Comparison of ENCODE assay signal across 1 cellular context in genomic region chr20:45934587-45935415, GRCh38.
TF ChIP-seq lines count a peak whose summit lies in the region.

TSS of gene PCIF1 (plus strand) at chr20:45934683. CDS start at chr20:45939000, 4,317 bp downstream.

TF ChIP-seq in GM12878, 131 proteins besides CTCF, POLR2A, EP300 and RAD21 (continued from another document and continues in another):
- TF ChIP-seq ZBTB33 (IDR thresholded peaks at IDR 0.05): no peak
- TF ChIP-seq BCLAF1 (IDR thresholded peaks at IDR 0.05): no peak
- peak; percentile 26; the same call in 1 of the 2 replicates for TF ChIP-seq HDGF (IDR thresholded peaks at IDR 0.05)
- peak; percentile 17 for TF ChIP-seq SMAD1 (IDR thresholded peaks at IDR 0.05; ENCODE audit: low read depth, partially characterized antibody)
- TF ChIP-seq CHD2 (IDR thresholded peaks at IDR 0.05; ENCODE audit: borderline replicate concordance, low read depth, low read length): peak; percentile 81
- TF ChIP-seq CEBPB (IDR thresholded peaks at IDR 0.05; ENCODE audit: borderline replicate concordance in 1 of 2, low read depth in 2 of 2, low read length in 2 of 2): no peak
- TF ChIP-seq TAF1 (IDR thresholded peaks at IDR 0.05; ENCODE audit: borderline replicate concordance, low read depth, low read length): peak; percentile 98
- no peak for TF ChIP-seq ZNF384 (IDR thresholded peaks at IDR 0.05; ENCODE audit: borderline replicate concordance, low read depth, low read length)
- TF ChIP-seq MAX (IDR thresholded peaks at IDR 0.05; ENCODE audit: low read depth, low read length): peak; percentile 40; the same call in 1 of the 2 replicates
- TF ChIP-seq NRF1 (conservative IDR thresholded peaks at IDR 0.05; ENCODE audit: low read depth, low read length): peak; percentile 87
- TF ChIP-seq SIN3A (IDR thresholded peaks at IDR 0.05; ENCODE audit: low read depth, low read length): 0 out of 2 replicates have a peak, but pooled peaks have one; percentile 41
- TF ChIP-seq NR2F1 (conservative IDR thresholded peaks at IDR 0.05): peak; percentile 33; the same call in 1 of the 2 replicates
- TF ChIP-seq IRF5 (IDR thresholded peaks at IDR 0.05; ENCODE audit: borderline replicate concordance): no peak
- TF ChIP-seq MYC (IDR thresholded peaks at IDR 0.05; ENCODE audit: insufficient read depth, insufficient read length, insufficient replicate concordance, low read length, severe bottlenecking): no peak
- TF ChIP-seq ZNF274 (IDR thresholded peaks at IDR 0.05; ENCODE audit: insufficient read depth, insufficient read length): no peak
- no peak for TF ChIP-seq FOS (IDR thresholded peaks at IDR 0.05; ENCODE audit: borderline replicate concordance, extremely low read depth, insufficient read length)
- TF ChIP-seq CBX3 (IDR thresholded peaks at IDR 0.05; ENCODE audit: borderline replicate concordance, low read depth): no peak
- peak; percentile 79 for TF ChIP-seq USF2 (IDR thresholded peaks at IDR 0.05; ENCODE audit: borderline replicate concordance, low read depth, low read length)
- peak in 1 of 2 experiments; percentile 36; a peak in 1 of 4 replicates for TF ChIP-seq BHLHE40 (IDR thresholded peaks at IDR 0.05; ENCODE audit: borderline replicate concordance in 1 of 2, low read depth in 2 of 2, low read length in 1 of 2)
- no peak for TF ChIP-seq PBX3 (IDR thresholded peaks at IDR 0.05; ENCODE audit: insufficient replicate concordance, low read depth, low read length)
- TF ChIP-seq IRF4 (IDR thresholded peaks at IDR 0.05; ENCODE audit: low read depth, low read length): no peak
- no peak for TF ChIP-seq CHD4 (IDR thresholded peaks at IDR 0.05)
- TF ChIP-seq ZBTB11 (CRISPR knock-in tag; IDR thresholded peaks at IDR 0.05): no peak
- TF ChIP-seq RB1 (IDR thresholded peaks at IDR 0.05; ENCODE audit: borderline replicate concordance): peak; percentile 70
- peak; percentile 52; the same call in 1 of the 2 replicates for TF ChIP-seq NBN (IDR thresholded peaks at IDR 0.05)
- TF ChIP-seq KLF5 (IDR thresholded peaks at IDR 0.05; ENCODE audit: partially characterized antibody): peak; percentile 51
- no peak for TF ChIP-seq IKZF2 (IDR thresholded peaks at IDR 0.05)
- no peak; the same call in 1 of the 2 replicates for TF ChIP-seq ZBTB40 (IDR thresholded peaks at IDR 0.05; ENCODE audit: borderline replicate concordance)
- no peak for TF ChIP-seq SRF (IDR thresholded peaks at IDR 0.05; ENCODE audit: low read depth in 2 of 2, low read length in 2 of 2)
- TF ChIP-seq GATAD2B (conservative IDR thresholded peaks at IDR 0.05; ENCODE audit: low read depth): peak; percentile 87; the same call in 1 of the 2 replicates
- TF ChIP-seq RUNX3 (IDR thresholded peaks at IDR 0.05; ENCODE audit: low read length): peak; percentile 46
- TF ChIP-seq ZBTB4 (CRISPR knock-in tag; IDR thresholded peaks at IDR 0.05): no peak
- TF ChIP-seq GABPA (IDR thresholded peaks at IDR 0.05; ENCODE audit: low read depth): no peak
- no peak for TF ChIP-seq NFXL1 (IDR thresholded peaks at IDR 0.05; ENCODE audit: borderline replicate concordance)
- no peak; the same call in none of the 2 replicates for TF ChIP-seq CREB1 (IDR thresholded peaks at IDR 0.05; ENCODE audit: low read depth)
- no peak; the same call in 1 of the 2 replicates for TF ChIP-seq ZBED1 (IDR thresholded peaks at IDR 0.05; ENCODE audit: borderline replicate concordance)
- no peak for TF ChIP-seq ESRRA (IDR thresholded peaks at IDR 0.05; ENCODE audit: low read length)
